Comparison of ENCODE assay signal across 11 cellular contexts in genomic region chr20:59159822-59160740, GRCh38. TPM values are rescaled to one million over a fixed set of nuclear protein-coding genes. Genes with fewer than 3 reads are reported as not detected.
DNase-seq lines count a peak whose midpoint lies in the region; ATAC-seq and TF ChIP-seq lines count a peak whose summit lies in the region.
"Had no signal": no experiment of that assay in that cellular context is flagged by ENCODE, and none has a peak within 500 bp of the region (broad histone marks: within the 10 kb centered on the region; RNA-seq: fewer than 3 reads in every experiment).

No MANE protein-coding gene starts in this region.

- H3K36me3 Mint-ChIP-seq in activated CD8-positive, alpha-beta memory T cell treated with anti-CD3 and anti-CD28 coated beads, Interleukin-2, amount 10 ng/mL, durations not matched to agents 7 days and 5 days = no peaks in the 10 kb centered on the region

- H3K4me3 Mint-ChIP-seq in activated CD8-positive, alpha-beta memory T cell treated with anti-CD3 and anti-CD28 coated beads, Interleukin-2, amount 10 ng/mL, durations not matched to agents 7 days and 5 days = peak overlapping the region; percentile 78
- peak overlapping the region; percentile 87 to 91 for H3K4me3 Mint-ChIP-seq in stimulated activated naive CD8-positive, alpha-beta T cell treated with anti-CD3 and anti-CD28 coated beads, Interleukin-15, amount 100 ng/mL, for 72 hours

- no peaks in the 10 kb centered on the region for H3K9me2 ChIP-seq in GM23248 (ENCODE audit: insufficient read depth)

- DNase-seq in activated CD8-positive, alpha-beta memory T cell treated with anti-CD3 and anti-CD28 coated beads, Interleukin-2, amount 10 ng/mL, durations not matched to agents 7 days and 5 days = peak; percentile 50
- DNase-seq in activated CD8-positive, alpha-beta memory T cell treated with anti-CD3 and anti-CD28 coated beads, Interleukin-2, amount 50 U/mL, for 4 hours = no peak
- DNase-seq in RPMI8226 (peak; percentile 66), GM23248 (no peak), thyroid gland (no peak), A172 (ENCODE audit: low spot score) (no peak)
- DNase-seq in effector memory CD4-positive, alpha-beta T cell = no peak
- peak in 1 of 2 donors; percentile 34 for DNase-seq in stimulated activated naive CD8-positive, alpha-beta T cell treated with anti-CD3 and anti-CD28 coated beads, Interleukin-15, amount 100 ng/mL, for 72 hours
- DNase-seq: dorsolateral prefrontal cortex, NCI-H345, sigmoid colon had no signal

- H3K27me3 Mint-ChIP-seq in activated CD8-positive, alpha-beta memory T cell treated with anti-CD3 and anti-CD28 coated beads, Interleukin-2, amount 10 ng/mL, durations not matched to agents 7 days and 5 days = peaks cover under 1% of the 10 kb centered on the region
- H3K27me3 Mint-ChIP-seq in stimulated activated naive CD8-positive, alpha-beta T cell treated with anti-CD3 and anti-CD28 coated beads, Interleukin-15, amount 100 ng/mL, for 72 hours = no peaks in the 10 kb centered on the region

- no peak for TF ChIP-seq POLR2A in thyroid gland (IDR thresholded peaks at IDR 0.05)

- no peak overlapping the region for H3K9ac ChIP-seq in GM23248

- intact Hi-C loops in thyroid gland (cut with DNase I) = no loop called here

- H4K20me1 ChIP-seq in GM23248 (ENCODE audit: insufficient read depth) = no peaks in the 10 kb centered on the region

- H3K27me3 ChIP-seq in effector memory CD4-positive, alpha-beta T cell (replicated peaks; ENCODE audit: control insufficient read depth, insufficient read depth, low read length, poor library complexity, severe bottlenecking) = no peaks in the 10 kb centered on the region
- no peaks in the 10 kb centered on the region for H3K27me3 ChIP-seq in GM23248 (replicated peaks; ENCODE audit: insufficient read depth)
- H3K27me3 ChIP-seq in thyroid gland = no peaks in the 10 kb centered on the region
- H3K27me3 ChIP-seq: dorsolateral prefrontal cortex, sigmoid colon had no signal

- no peaks in the 10 kb centered on the region for H3K36me3 ChIP-seq in effector memory CD4-positive, alpha-beta T cell (ENCODE audit: control insufficient read depth, insufficient read depth, low read length)
- H3K36me3 ChIP-seq in GM23248 (ENCODE audit: low read depth) (no peaks in the 10 kb centered on the region), thyroid gland (no peaks in the 10 kb centered on the region)
- H3K36me3 ChIP-seq: sigmoid colon had no signal

- H3K27ac Mint-ChIP-seq in activated CD8-positive, alpha-beta memory T cell treated with anti-CD3 and anti-CD28 coated beads, Interleukin-2, amount 10 ng/mL, durations not matched to agents 7 days and 5 days = peak overlapping the region; percentile 98
- peak overlapping the region; percentile 97 for H3K27ac Mint-ChIP-seq in stimulated activated naive CD8-positive, alpha-beta T cell treated with anti-CD3 and anti-CD28 coated beads, Interleukin-15, amount 100 ng/mL, for 72 hours

- H2AFZ ChIP-seq in GM23248 = no peak overlapping the region

- CTCF ChIA-PET in activated CD8-positive, alpha-beta memory T cell treated with anti-CD3 and anti-CD28 coated beads, Interleukin-2, amount 10 ng/mL, durations not matched to agents 7 days and 5 days (lab: Charles Lee) = interaction anchor here (1.2 to 2.6 kb wide), 7 partner anchors 10 to 116 kb away, joined by 3 to 11 read pairs (median 9); no protein-coding TSS in a partner anchor

- H3K9me3 ChIP-seq in effector memory CD4-positive, alpha-beta T cell (ENCODE audit: control insufficient read depth, low read length) = no peaks in the 10 kb centered on the region
- H3K9me3 ChIP-seq in GM23248 (ENCODE audit: low read depth) (no peaks in the 10 kb centered on the region), thyroid gland (no peaks in the 10 kb centered on the region)
- H3K9me3 ChIP-seq: sigmoid colon had no signal

- no peaks in the 10 kb centered on the region for H3K9me3 Mint-ChIP-seq in activated CD8-positive, alpha-beta memory T cell treated with anti-CD3 and anti-CD28 coated beads, Interleukin-2, amount 10 ng/mL, durations not matched to agents 7 days and 5 days (ENCODE audit: low read depth)
- H3K9me3 Mint-ChIP-seq in stimulated activated naive CD8-positive, alpha-beta T cell treated with anti-CD3 and anti-CD28 coated beads, Interleukin-15, amount 100 ng/mL, for 72 hours = no peaks in the 10 kb centered on the region

- in situ Hi-C loops in GM23248 (cut with MboI) = no loop called here

- H3K79me2 ChIP-seq in GM23248 (ENCODE audit: insufficient read depth) = no peaks in the 10 kb centered on the region

- no peaks in the 10 kb centered on the region for H3F3A ChIP-seq in GM23248 (ENCODE audit: insufficient read depth)

- peak overlapping the region; percentile 44 for H3K4me3 ChIP-seq in effector memory CD4-positive, alpha-beta T cell (ENCODE audit: insufficient read depth, low read depth, low read length, poor library complexity, severe bottlenecking)
- H3K4me3 ChIP-seq in GM23248 (no peak overlapping the region), thyroid gland (replicated peaks in 1 of 3) (no peak overlapping the region)
- H3K4me3 ChIP-seq: dorsolateral prefrontal cortex, sigmoid colon had no signal

- ATAC-seq in activated CD8-positive, alpha-beta memory T cell treated with anti-CD3 and anti-CD28 coated beads, Interleukin-2, amount 10 ng/mL, durations not matched to agents 7 days and 5 days = peak; percentile 8
- ATAC-seq in stimulated activated naive CD8-positive, alpha-beta T cell treated with anti-CD3 and anti-CD28 coated beads, Interleukin-15, amount 100 ng/mL, for 72 hours = peak; percentile 39

- H3K4me2 ChIP-seq in GM23248 (ENCODE audit: unreplicated experiment) = no peak overlapping the region

- H3K4me1 Mint-ChIP-seq in activated CD8-positive, alpha-beta memory T cell treated with anti-CD3 and anti-CD28 coated beads, Interleukin-2, amount 10 ng/mL, durations not matched to agents 7 days and 5 days = peaks cover 62% of the 10 kb centered on the region
- peaks cover 91% of the 10 kb centered on the region for H3K4me1 Mint-ChIP-seq in stimulated activated naive CD8-positive, alpha-beta T cell treated with anti-CD3 and anti-CD28 coated beads, Interleukin-15, amount 100 ng/mL, for 72 hours

- 35 to 45% methylated on average over 15 of the region's 15 CpGs for WGBS in GM23248 (ENCODE audit: low coverage in 1 of 2, low lambda C conversion rate in 2 of 2, missing lambda C conversion rate in 2 of 2), 2 experiments
- 57 to 74% methylated on average over 15 of the region's 15 CpGs for WGBS in thyroid gland, 2 donors

- H3K27ac ChIP-seq in effector memory CD4-positive, alpha-beta T cell (ENCODE audit: insufficient read depth, low read length, poor library complexity, severe bottlenecking) = peak overlapping the region; percentile 98
- H3K27ac ChIP-seq in GM23248 (no peak overlapping the region), thyroid gland (no peak overlapping the region)
- H3K27ac ChIP-seq: dorsolateral prefrontal cortex, sigmoid colon had no signal

- peaks cover 69% of the 10 kb centered on the region for H3K4me1 ChIP-seq in effector memory CD4-positive, alpha-beta T cell (ENCODE audit: control insufficient read depth, insufficient read depth, low read length, poor library complexity, severe bottlenecking)
- H3K4me1 ChIP-seq in GM23248 (ENCODE audit: insufficient read depth) (no peaks in the 10 kb centered on the region), thyroid gland (no peaks in the 10 kb centered on the region)
- H3K4me1 ChIP-seq: sigmoid colon had no signal

- no peak for TF ChIP-seq CTCF in thyroid gland (IDR thresholded peaks at IDR 0.05)

RNA-seq across cellular contexts. Expression of gene ZNF831, which starts 3.5 kb away (rescaled TPM):
- 10 to 100 TPM in 1 of 2 experiments, 1 to 10 TPM in 1; 7.9 to 10.2 TPM for total RNA-seq in activated CD8-positive, alpha-beta memory T cell treated with anti-CD3 and anti-CD28 coated beads, Interleukin-2, amount 10 ng/mL, durations not matched to agents 7 days and 5 days
- not detected in 2 replicates for total RNA-seq in GM23248 (2014; rRNA removed; shearing (Covaris generic))
- not detected in 2 replicates for polyA plus RNA-seq in GM23248 (2016; fragmentation: Nextera tagmentation; extraction: Ambion mirVana)
- 1 to 10 TPM in 3 of 4 donors, under 1 TPM in 1; 0.78 to 2.3 (median 1.6) TPM for total RNA-seq in thyroid gland
- not detected in 2 replicates for total RNA-seq in A172 (2014; rRNA removed; shearing (Covaris generic))

Comparison
In these comparisons a context has a peak if more than half of its experiments do, and no peak if none do; other contexts are left out.
1. DNase-seq: peak in activated CD8-positive, alpha-beta memory T cell treated with anti-CD3 and anti-CD28 coated beads, Interleukin-2, amount 10 ng/mL, durations not matched to agents 7 days and 5 days (single experiment) and RPMI8226 (single experiment); none in activated CD8-positive, alpha-beta memory T cell treated with anti-CD3 and anti-CD28 coated beads, Interleukin-2, amount 50 U/mL, for 4 hours (single experiment), effector memory CD4-positive, alpha-beta T cell (0 of 3), GM23248 (single experiment), thyroid gland (0 of 2) and A172 (single experiment).